ENCODE assay signal across 20 cellular contexts in the genomic region with DNA sequence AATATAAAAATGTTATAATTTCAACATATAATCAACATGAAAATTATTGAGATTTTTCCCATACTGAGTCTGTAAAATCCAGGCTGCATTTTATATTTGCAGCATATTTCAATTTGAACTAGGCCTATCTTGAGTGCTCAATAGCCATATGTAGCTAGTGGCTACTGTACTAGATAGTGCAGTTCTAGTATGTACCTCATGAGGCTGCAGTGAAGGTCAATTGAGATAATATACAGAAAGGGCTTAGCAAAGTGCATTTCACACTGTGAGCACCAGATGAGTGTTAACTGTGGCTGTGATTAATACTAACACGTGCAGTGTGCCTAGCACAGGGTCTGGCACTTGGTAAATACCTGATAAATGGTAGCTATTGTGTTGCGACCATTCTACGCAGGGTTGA. TPM values are rescaled to one million over a fixed set of nuclear protein-coding genes. Genes with fewer than 3 reads are reported as not detected.
DNase-seq lines count a peak whose midpoint lies in the region; ATAC-seq, FAIRE-seq and TF ChIP-seq lines count a peak whose summit lies in the region.
"Had no signal": no experiment of that assay in that cellular context is flagged by ENCODE, and none has a peak within 500 bp of the region (broad histone marks: within the 10 kb centered on the region; RNA-seq: fewer than 3 reads in every experiment).

No MANE protein-coding gene starts in this region.

- H3K4me3 ChIP-seq in PC-3 (ENCODE audit: low read length) (no peak overlapping the region), endodermal cell (ENCODE audit: low read length) (no peak overlapping the region), rectal smooth muscle tissue (ENCODE audit: low read length) (no peak overlapping the region), small intestine (ENCODE audit: low read depth in 1 of 2, low read length in 2 of 2) (no peak overlapping the region)
- H3K4me3 ChIP-seq: PC-9 had no signal

- no TSS peak for BruUV-seq in PC-3 (replicated peaks; lab: Mats Ljungman, UMichigan)

- H4K20me1 ChIP-seq in PC-3 (ENCODE audit: low read length): no peaks in the 10 kb centered on the region

- DNase-seq in left ventricle myocardium superior (no peak), cardiac septum (ENCODE audit: low spot score) (no peak), PC-3 (no peak), endodermal cell (no peak), NCI-H2171 (lab: John Stamatoyannopoulos, UW) (no peak), small intestine (no peak), NOMO-1 (lab: John Stamatoyannopoulos, UW; ENCODE audit: unreplicated experiment in 2 of 2) (no peak)
- DNase-seq: BE2C; CD4-positive, alpha-beta memory T cell; H9; NCI-H1417; NCI-H2029; NCI-H526; NK-92 treated with Interleukin-12 subunit alpha and Interleukin-12 subunit beta, amount 100 ng/mL, for 24 hours; PC-9; SHP77 had no signal

- peak overlapping the region; percentile 87 for H3K27ac Mint-ChIP-seq in endodermal cell
- H3K27ac Mint-ChIP-seq: CD4-positive, alpha-beta memory T cell had no signal

- POLR2A ChIA-PET in PC-3 (lab: Charles Lee; ENCODE audit: unreplicated experiment): interaction anchor here (0.7 kb wide), 1 partner anchor 112 kb away, joined by 4 read pairs; no protein-coding TSS in a partner anchor

- H3K4me2 ChIP-seq in PC-3 (ENCODE audit: low read length): no peak overlapping the region
- H3K4me2 ChIP-seq: PC-9 had no signal

- H3K27ac ChIP-seq in PC-3 (ENCODE audit: low read length) (no peak overlapping the region), endodermal cell (ENCODE audit: low read depth, low read length) (peak overlapping the region; percentile 10), rectal smooth muscle tissue (ENCODE audit: low read depth, low read length) (peak overlapping the region; percentile 12), small intestine (ENCODE audit: low read depth in 1 of 2, low read length in 1 of 2) (no peak overlapping the region)
- H3K27ac ChIP-seq: PC-9 had no signal

- H3K27me3 ChIP-seq in PC-3 (ENCODE audit: low read length) (peaks cover 46% of the 10 kb centered on the region), endodermal cell (ENCODE audit: control insufficient read depth, insufficient read depth, low read length, poor library complexity, severe bottlenecking) (no peaks in the 10 kb centered on the region), rectal smooth muscle tissue (ENCODE audit: control insufficient read depth, insufficient read depth, low read length) (no peaks in the 10 kb centered on the region), small intestine (ENCODE audit: control insufficient read depth in 2 of 2, insufficient read depth in 2 of 2, low read length in 2 of 2) (peaks cover 0 to 4% of the 10 kb centered on the region in 2 donors)
- H3K27me3 ChIP-seq: BE2C had no signal

- H3K4me1 Mint-ChIP-seq in endodermal cell: peaks cover 22% of the 10 kb centered on the region

- H3K9me3 ChIP-seq in PC-3 (ENCODE audit: low read length) (no peaks in the 10 kb centered on the region), endodermal cell (ENCODE audit: control insufficient read depth, low read length) (no peaks in the 10 kb centered on the region), small intestine (ENCODE audit: control insufficient read depth, low read depth) (no peaks in the 10 kb centered on the region)
- H3K9me3 ChIP-seq: BE2C had no signal

- FAIRE-seq in small intestine (lab: Jason Lieb, UNC): no peak

- no peaks in the 10 kb centered on the region for H3K4me1 ChIP-seq in PC-3 (ENCODE audit: insufficient read depth, low read length)
- H3K4me1 ChIP-seq in endodermal cell (ENCODE audit: control insufficient read depth, insufficient read depth, low read length): peaks cover 5% of the 10 kb centered on the region
- H3K4me1 ChIP-seq in rectal smooth muscle tissue (ENCODE audit: control insufficient read depth, insufficient read depth, low read length): peaks cover 2% of the 10 kb centered on the region
- no peaks in the 10 kb centered on the region for H3K4me1 ChIP-seq in small intestine (ENCODE audit: control insufficient read depth in 2 of 2, insufficient read depth in 1 of 2, low read depth in 1 of 2, low read length in 1 of 2)
- H3K4me1 ChIP-seq: BE2C had no signal

- H3K9me3 Mint-ChIP-seq in endodermal cell: no peaks in the 10 kb centered on the region
- H3K9me3 Mint-ChIP-seq: CD4-positive, alpha-beta memory T cell; H9 had no signal

- H3K36me3 Mint-ChIP-seq in endodermal cell (ENCODE audit: low read depth): peaks cover 33% of the 10 kb centered on the region
- H3K36me3 Mint-ChIP-seq: CD4-positive, alpha-beta memory T cell had no signal

- no peaks in the 10 kb centered on the region for H3F3A ChIP-seq in PC-3 (ENCODE audit: low read length, unreplicated experiment)

- WGBS in endodermal cell (ENCODE audit: insufficient coverage in 1 of 2, insufficient read length in 1 of 2), 2 experiments: 86 to 100% methylated on average over 3 of the region's 3 CpGs
- 81 to 86% (median 84%) methylated on average over 3 of the region's 3 CpGs for WGBS in small intestine, 3 donors

- no peaks in the 10 kb centered on the region for H3K79me2 ChIP-seq in PC-3 (ENCODE audit: low read length)

- H3K36me3 ChIP-seq in PC-3 (ENCODE audit: low read depth, low read length) (no peaks in the 10 kb centered on the region), endodermal cell (ENCODE audit: control insufficient read depth, insufficient read depth, low read length) (peaks cover 49% of the 10 kb centered on the region), rectal smooth muscle tissue (ENCODE audit: control insufficient read depth, insufficient read depth, low read length) (no peaks in the 10 kb centered on the region), small intestine (ENCODE audit: control insufficient read depth in 2 of 2, insufficient read depth in 2 of 2, low read length in 2 of 2) (no peaks in the 10 kb centered on the region)
- H3K36me3 ChIP-seq: BE2C had no signal

- peaks cover 21% of the 10 kb centered on the region for H3K27me3 Mint-ChIP-seq in endodermal cell (ENCODE audit: insufficient read depth)

- H3K4me3 Mint-ChIP-seq in endodermal cell: no peak overlapping the region
- H3K4me3 Mint-ChIP-seq: CD4-positive, alpha-beta memory T cell; H9 had no signal

- CTCF ChIA-PET in PC-3 (lab: Charles Lee): no interaction called here

- no peak overlapping the region for H2AFZ ChIP-seq in PC-3 (ENCODE audit: low read length)
- H2AFZ ChIP-seq: PC-9 had no signal

- H3K9ac ChIP-seq in PC-3 (ENCODE audit: low read length) (no peak overlapping the region), endodermal cell (ENCODE audit: extremely low read depth, low read length, poor library complexity, severe bottlenecking) (no peak overlapping the region), rectal smooth muscle tissue (ENCODE audit: low read length) (no peak overlapping the region)

- no peaks in the 10 kb centered on the region for H3K9me2 ChIP-seq in PC-3 (replicated peaks; ENCODE audit: low read length)

- no peak for TF ChIP-seq CTCF in PC-3 (conservative IDR thresholded peaks at IDR 0.05; ENCODE audit: low read depth, low read length)
- TF ChIP-seq CTCF in endodermal cell (conservative IDR thresholded peaks at IDR 0.05): peak; percentile 50

- intact Hi-C loops in left ventricle myocardium superior (cut with micrococcal nuclease) (no loop called here), cardiac septum (cut with DNase I) (no loop called here), PC-3 (cut with micrococcal nuclease) (no loop called here)

- ATAC-seq in left ventricle myocardium superior (peak; percentile 42), PC-3 (peak; percentile 42; the same call in 1 of the 2 replicates)
- ATAC-seq: SK-N-SH treated with all-trans-retinoic acid at 6 μM for 48 hours had no signal

RNA-seq across cellular contexts. Expression of a gene that starts 5.4 kb away (rescaled TPM):
- total RNA-seq in left ventricle myocardium superior (10.7 TPM), cardiac septum (10.6 TPM), PC-3 (2014; rRNA removed) (12.0 and 13.2 TPM in 2 replicates), endodermal cell (10 to 100 TPM; 49.9 to 89.0 TPM)
- polyA plus RNA-seq in endodermal cell (2013, experiment 1 of 2): 90.3 TPM
- polyA plus RNA-seq in endodermal cell (2013, experiment 2 of 2): 82.1 TPM
- polyA plus RNA-seq in small intestine: 10 to 100 TPM in 1 of 3 donors, 1 to 10 TPM in 1, under 1 TPM in 1; 0.67 to 12.7 (median 2.2) TPM
- total RNA-seq: PC-9 had no signal

RNA-seq across cellular contexts. Expression of a gene that starts 6.9 kb away (rescaled TPM):
- 3.3 TPM for total RNA-seq in left ventricle myocardium superior
- 3.7 TPM for total RNA-seq in cardiac septum
- 0.23 and 0.36 TPM in 2 replicates for total RNA-seq in PC-3 (2014; rRNA removed)
- 10 to 100 TPM; 69.9 to 96.4 TPM for total RNA-seq in endodermal cell
- 115 TPM for polyA plus RNA-seq in endodermal cell (2013, experiment 1 of 2)
- polyA plus RNA-seq in endodermal cell (2013, experiment 2 of 2): 105 TPM
- polyA plus RNA-seq in small intestine: 1 to 10 TPM in 1 of 3 donors, under 1 TPM in 2; 0.54 to 3.0 (median 0.67) TPM
- total RNA-seq: CD4-positive, alpha-beta memory T cell; LHCN-M2; PC-9 had no signal
- polyA plus RNA-seq: CD4-positive, alpha-beta memory T cell had no signal

RNA-seq across cellular contexts. Expression of a gene that starts 14.6 kb away (rescaled TPM):
- total RNA-seq in left ventricle myocardium superior (not detected), cardiac septum (not detected), PC-3 (2014; rRNA removed) (not detected in 2 replicates), endodermal cell (not detected)
- not detected for polyA plus RNA-seq in endodermal cell (2013, experiment 1 of 2)
- not detected for polyA plus RNA-seq in endodermal cell (2013, experiment 2 of 2)
- not detected for polyA plus RNA-seq in small intestine
- total RNA-seq: CD4-positive, alpha-beta memory T cell; Daoy; H9; LHCN-M2; PC-9 had no signal
- polyA plus RNA-seq: CD4-positive, alpha-beta memory T cell had no signal

RNA-seq across cellular contexts. Expression of a gene that starts 18.8 kb away (rescaled TPM):
- total RNA-seq in left ventricle myocardium superior (not detected), cardiac septum (not detected), PC-3 (2014; rRNA removed) (not detected in 2 replicates), endodermal cell (1 to 10 TPM in 1 of 2 donors, under 1 TPM in 1; 0.40 to 1.4 TPM)
- 3.3 TPM for polyA plus RNA-seq in endodermal cell (2013, experiment 1 of 2)
- polyA plus RNA-seq in endodermal cell (2013, experiment 2 of 2): 2.8 TPM
- under 1 TPM in 1 of 3 donors, not detected in 2; 0.97 TPM for polyA plus RNA-seq in small intestine
- total RNA-seq: CD4-positive, alpha-beta memory T cell; Daoy; H9; LHCN-M2; PC-9 had no signal
- polyA plus RNA-seq: CD4-positive, alpha-beta memory T cell had no signal

RNA-seq across cellular contexts. Expression of a gene that starts 36.8 kb away (rescaled TPM):
- 76.8 TPM for total RNA-seq in left ventricle myocardium superior
- 82.9 TPM for total RNA-seq in cardiac septum
- total RNA-seq in PC-3 (2014; rRNA removed): 89.1 and 116 TPM in 2 replicates
- 100 to 1,000 TPM; 293 TPM for total RNA-seq in endodermal cell
- polyA plus RNA-seq in endodermal cell (2013, experiment 1 of 2): 295 TPM
- 251 TPM for polyA plus RNA-seq in endodermal cell (2013, experiment 2 of 2)
- 100 to 1,000 TPM; 119 to 170 (median 125) TPM for polyA plus RNA-seq in small intestine

Comparison
In these comparisons a context has a peak if more than half of its experiments do, and no peak if none do; other contexts are left out.
1. H3K27ac ChIP-seq: peak in endodermal cell (single experiment) and rectal smooth muscle tissue (single experiment); none in PC-3 (single experiment) and small intestine (0 of 2).
2. RNA of a gene that starts 6.9 kb away (total RNA-seq): 69.9 to 96.4 TPM in endodermal cell; 3.7 TPM in cardiac septum (single experiment), 3.3 TPM in left ventricle myocardium superior (single experiment) and 0.23 to 0.36 TPM in PC-3; every median in the first group is over 10 times any median in the second.